Comparison of ENCODE assay signal across 8 cellular contexts in genomic region chr1:226820935-226821718, GRCh38. TPM values are rescaled to one million over a fixed set of nuclear protein-coding genes. Genes with fewer than 3 reads are reported as not detected.
A peak's percentile ranks its signal among the peaks of the same experiment; 100 is the strongest.
DNase-seq lines count a peak whose midpoint lies in the region; ATAC-seq, FAIRE-seq and TF ChIP-seq lines count a peak whose summit lies in the region.

No MANE protein-coding gene starts in this region.

- FAIRE-seq in GM19239 (lab: Jason Lieb, UNC) = no peak

- H3K4me1 ChIP-seq in colonic mucosa (no peaks in the 10 kb centered on the region), right lobe of liver (no peaks in the 10 kb centered on the region), thyroid gland (peaks cover 0 to 18% of the 10 kb centered on the region in 2 donors)

- TF ChIP-seq CTCF in colonic mucosa (IDR thresholded peaks at IDR 0.05) = no peak
- TF ChIP-seq CTCF in right lobe of liver (IDR thresholded peaks at IDR 0.05) = no peak
- TF ChIP-seq CTCF in thyroid gland (IDR thresholded peaks at IDR 0.05) = no peak

- 45% methylated on average over 7 of the region's 8 CpGs for WGBS in right lobe of liver (ENCODE audit: insufficient coverage, low coverage, low lambda C conversion rate, missing lambda C conversion rate)
- 58 to 63% methylated on average over 8 of the region's 8 CpGs for WGBS in thyroid gland, 2 donors

- H3K27ac ChIP-seq in colonic mucosa = peak overlapping the region; percentile 59
- H3K27ac ChIP-seq in right lobe of liver = peak overlapping the region in 1 of 3 donors; percentile 53
- H3K27ac ChIP-seq in thyroid gland = peak overlapping the region; percentile 64 to 75 (median 67)

- H3K9ac ChIP-seq in colonic mucosa (ENCODE audit: low read depth in 2 of 2, low read length in 2 of 2) = no peak overlapping the region

- DNase-seq in LHCN-M2 (ENCODE audit: low read depth) = peak; percentile 93
- peak; percentile 66 for DNase-seq in colonic mucosa
- peak in 1 of 3 donors; percentile 36 for DNase-seq in right lobe of liver
- peak; percentile 30 to 32 for DNase-seq in thyroid gland
- DNase-seq in COLO668 (lab: John Stamatoyannopoulos, UW; ENCODE audit: unreplicated experiment) = no peak
- DNase-seq in GM19239 (ENCODE audit: insufficient read length, low spot score) = no peak
- DNase-seq in AML-193 (lab: John Stamatoyannopoulos, UW) = no peak

- intact Hi-C loops in colonic mucosa (cut with DNase I) (loop anchor here (10.0 kb wide), 2 partner anchors 86 to 396 kb away; partner anchors contain the start of gene ITPKB), right lobe of liver (cut with DNase I) (loop anchor here in 1 of 2 donors (10.0 kb wide), 1 partner anchor 176 kb away; no protein-coding TSS in a partner anchor), thyroid gland (cut with DNase I) (no loop called here)

- no peak for TF ChIP-seq POLR2A in right lobe of liver (IDR thresholded peaks at IDR 0.05)
- TF ChIP-seq POLR2A in thyroid gland (IDR thresholded peaks at IDR 0.05) = no peak

- no peaks in the 10 kb centered on the region for H3K27me3 ChIP-seq in colonic mucosa
- H3K27me3 ChIP-seq in right lobe of liver = no peaks in the 10 kb centered on the region
- H3K27me3 ChIP-seq in thyroid gland = no peaks in the 10 kb centered on the region

- H3K4me3 ChIP-seq in colonic mucosa (no peak overlapping the region), right lobe of liver (no peak overlapping the region), thyroid gland (replicated peaks in 1 of 3) (no peak overlapping the region)

- H3K36me3 ChIP-seq in colonic mucosa (no peaks in the 10 kb centered on the region), right lobe of liver (no peaks in the 10 kb centered on the region), thyroid gland (no peaks in the 10 kb centered on the region)

- ATAC-seq in right lobe of liver = peak; percentile 78 to 90 (median 84)
- no peak for ATAC-seq in HG02885 (IDR thresholded peaks at IDR 0.05; ENCODE audit: poor library complexity, unreplicated experiment)

- H3K9me3 ChIP-seq in colonic mucosa (no peaks in the 10 kb centered on the region), right lobe of liver (no peaks in the 10 kb centered on the region), thyroid gland (no peaks in the 10 kb centered on the region)

RNA-seq across cellular contexts. Expression of gene PSEN2, which starts 49.3 kb away (rescaled TPM):
- total RNA-seq in LHCN-M2 (2014; rRNA removed) = 24.2 and 28.0 TPM in 2 replicates
- 16.0 TPM for polyA plus RNA-seq in LHCN-M2 (2012)
- 10 to 100 TPM; 16.6 to 18.1 TPM for total RNA-seq in colonic mucosa
- total RNA-seq in right lobe of liver = 10 to 100 TPM; 11.8 to 22.7 (median 15.7) TPM
- total RNA-seq in thyroid gland = 10 to 100 TPM; 22.0 to 31.0 (median 24.6) TPM

Comparison
In these comparisons a context has a peak if more than half of its experiments do, and no peak if none do; other contexts are left out.
1. DNase-seq: peak in LHCN-M2 (single experiment), colonic mucosa (single experiment) and thyroid gland (2 of 2); none in COLO668 (single experiment), GM19239 (single experiment) and AML-193 (0 of 2).